ENCODE assay signal across 21 cellular contexts in the genomic region with DNA sequence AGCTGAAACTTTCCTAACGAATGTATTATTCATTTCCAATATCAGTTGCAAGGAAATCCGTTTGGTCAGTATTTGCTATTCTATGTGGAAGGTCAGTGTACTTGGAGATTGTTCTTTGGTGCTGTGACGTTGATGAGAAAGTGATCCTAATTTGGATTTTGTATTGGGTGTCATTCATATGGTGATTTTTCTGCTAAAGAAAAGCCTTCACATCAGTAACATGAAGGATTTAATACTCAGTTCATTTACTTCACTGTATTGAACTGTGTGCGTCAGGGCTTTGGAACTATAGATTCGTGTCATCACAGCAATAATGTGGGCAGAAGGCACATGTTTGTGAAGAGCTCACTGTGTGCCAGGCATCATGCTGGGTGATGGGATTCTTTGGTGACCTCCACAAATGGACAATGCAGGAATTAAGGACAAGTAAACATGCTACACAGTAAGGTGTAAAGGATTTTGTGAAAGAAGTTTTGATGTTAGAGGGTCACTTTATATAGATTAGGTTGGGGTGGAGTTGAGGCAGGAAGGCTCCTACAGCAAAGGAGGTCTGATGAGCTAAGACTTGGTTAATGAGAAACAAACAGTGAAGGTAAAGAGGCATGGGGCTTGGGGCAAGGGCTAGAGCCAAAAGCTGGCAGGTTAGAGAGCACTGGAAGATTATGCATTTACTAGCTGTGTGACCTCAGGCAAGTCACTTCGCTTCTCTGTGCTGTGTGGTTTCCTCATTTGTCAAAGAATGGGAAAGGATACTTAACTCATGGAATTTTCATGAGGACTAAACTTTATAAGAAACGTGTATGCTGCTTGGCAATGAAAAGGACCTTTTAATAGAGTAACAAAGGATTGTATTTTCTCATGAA. TPM values are rescaled to one million over a fixed set of nuclear protein-coding genes. Genes with fewer than 3 reads are reported as not detected.
DNase-seq lines count a peak whose midpoint lies in the region; ATAC-seq, FAIRE-seq and TF ChIP-seq lines count a peak whose summit lies in the region.
"Had no signal": no experiment of that assay in that cellular context is flagged by ENCODE, and none has a peak within 500 bp of the region (broad histone marks: within the 10 kb centered on the region; RNA-seq: fewer than 3 reads in every experiment).

No MANE protein-coding gene starts in this region.

- BruUV-seq in GM12878 (replicated peaks; lab: Mats Ljungman, UMichigan): TSS peak; percentile 2

- H3K4me3 ChIP-seq in HUES48 (ENCODE audit: low read depth, low read length): no peak overlapping the region
- H3K4me3 ChIP-seq in GM12878: peak overlapping the region; percentile 43; the same call in 1 of the 2 replicates
- H3K4me3 ChIP-seq: tibial nerve had no signal

- no peak overlapping the region for H2AFZ ChIP-seq in GM12878 (ENCODE audit: control insufficient read depth, low read depth, low read length)

- H3K9me3 ChIP-seq in HUES48 (ENCODE audit: control insufficient read depth, insufficient read depth, low read length) (no peaks in the 10 kb centered on the region), GM12878 (replicated peaks; ENCODE audit: control insufficient read depth, insufficient read depth, low read length) (no peaks in the 10 kb centered on the region)
- H3K9me3 ChIP-seq: tibial nerve had no signal

- DNase-seq in activated naive CD4-positive, alpha-beta T cell treated with anti-CD3 and anti-CD28 coated beads, Interleukin-2, amount 10 ng/mL, durations not matched to agents 7 days and 5 days: no peak
- no peak for DNase-seq in GM12878 (ENCODE audit: low read depth, low spot score)
- DNase-seq in stimulated activated effector memory CD8-positive, alpha-beta T cell treated with anti-CD3 and anti-CD28 coated beads, Interleukin-12 subunit alpha, Interleukin-12 subunit beta, amount 100 ng/mL, for 72 hours (ENCODE audit: low spot score in 2 of 2): no peak
- DNase-seq in occipital lobe (lab: John Stamatoyannopoulos, UW): no peak
- no peak for DNase-seq in GM03348 (ENCODE audit: low spot score)
- DNase-seq: activated T-cell treated with anti-CD3 and anti-CD28 coated beads, Interleukin-2, amount 50 U/mL, for 1 hour; CD8-positive, alpha-beta T cell; DMS79 treated with DMSO at 0.1 percent for 48 hours; foreskin melanocyte; kidney glomerular epithelial cell; midbrain; NCI-H2227 treated with DMSO at 0.1 percent for 48 hours; retina; SW 1271 had no signal

- CTCF ChIA-PET in activated naive CD4-positive, alpha-beta T cell treated with anti-CD3 and anti-CD28 coated beads, Interleukin-2, amount 10 ng/mL, durations not matched to agents 7 days and 5 days (lab: Charles Lee): no interaction called here
- CTCF ChIA-PET in GM12878 (lab: Yijun Ruan, JAX): interaction anchor here (0.8 to 1.6 kb wide), 3 partner anchors 9 to 225 kb away, joined by 4 to 5 read pairs (median 4); no protein-coding TSS in a partner anchor

- peak overlapping the region; percentile 25 for H3K27ac ChIP-seq in HUES48 (ENCODE audit: low read depth, low read length)
- H3K27ac ChIP-seq in GM12878 (ENCODE audit: control insufficient read depth, insufficient read depth): no peak overlapping the region
- H3K27ac ChIP-seq: epithelial cell of prostate, RWPE1, tibial nerve had no signal

- SMC1A ChIA-PET in GM12878 (lab: Charles Lee; ENCODE audit: uncharacterized antibody, unreplicated experiment): interaction anchor here (0.6 to 4.3 kb wide), 13 partner anchors 9 to 223 kb away, joined by 3 to 26 read pairs (median 4); no protein-coding TSS in a partner anchor

- H3K9ac ChIP-seq in HUES48 (ENCODE audit: low read depth, low read length): no peak overlapping the region
- no peak overlapping the region for H3K9ac ChIP-seq in GM12878 (ENCODE audit: control insufficient read depth, insufficient read depth, low read length)

- H3K27me3 ChIP-seq in HUES48 (ENCODE audit: control insufficient read depth, insufficient read depth, low read length): no peaks in the 10 kb centered on the region
- H3K27me3 ChIP-seq in GM12878 (replicated peaks in 1 of 2; ENCODE audit: control insufficient read depth in 2 of 2, insufficient read depth in 2 of 2, low read length in 1 of 2): no peaks in the 10 kb centered on the region
- H3K27me3 ChIP-seq: tibial nerve had no signal

- intact Hi-C loops in GM12878 (cut with micrococcal nuclease; ENCODE audit: unreplicated experiment): no loop called here

- peaks cover 4% of the 10 kb centered on the region for H3K36me3 Mint-ChIP-seq in activated naive CD4-positive, alpha-beta T cell treated with anti-CD3 and anti-CD28 coated beads, Interleukin-2, amount 50 U/mL, for 24 hours
- peaks cover 27% of the 10 kb centered on the region for H3K36me3 Mint-ChIP-seq in activated naive CD4-positive, alpha-beta T cell treated with anti-CD3 and anti-CD28 coated beads, Interleukin-2, amount 10 ng/mL, durations not matched to agents 7 days and 5 days
- peaks cover 21% of the 10 kb centered on the region for H3K36me3 Mint-ChIP-seq in stimulated activated effector memory CD8-positive, alpha-beta T cell treated with anti-CD3 and anti-CD28 coated beads, Interleukin-12 subunit alpha, Interleukin-12 subunit beta, amount 100 ng/mL, for 72 hours

- H4K20me1 ChIP-seq in GM12878 (ENCODE audit: control insufficient read depth, insufficient read depth): peaks cover 3% of the 10 kb centered on the region

- peak overlapping the region; percentile 47; the same call in 1 of the 2 replicates for H3K4me2 ChIP-seq in GM12878 (ENCODE audit: control insufficient read depth, insufficient read depth)

- H3K36me3 ChIP-seq in HUES48 (ENCODE audit: control insufficient read depth, insufficient read depth, low read length) (peaks cover 11% of the 10 kb centered on the region), GM12878 (ENCODE audit: control insufficient read depth in 2 of 2, insufficient read depth in 2 of 2, low read length in 1 of 2) (peaks cover 0 to 3% of the 10 kb centered on the region in 2 experiments; a peak in 2 of 4 replicates)
- H3K36me3 ChIP-seq: tibial nerve had no signal

- H3K9me3 Mint-ChIP-seq in activated naive CD4-positive, alpha-beta T cell treated with anti-CD3 and anti-CD28 coated beads, Interleukin-2, amount 50 U/mL, for 24 hours: no peaks in the 10 kb centered on the region
- no peaks in the 10 kb centered on the region for H3K9me3 Mint-ChIP-seq in activated naive CD4-positive, alpha-beta T cell treated with anti-CD3 and anti-CD28 coated beads, Interleukin-2, amount 10 ng/mL, durations not matched to agents 7 days and 5 days
- no peaks in the 10 kb centered on the region for H3K9me3 Mint-ChIP-seq in stimulated activated effector memory CD8-positive, alpha-beta T cell treated with anti-CD3 and anti-CD28 coated beads, Interleukin-12 subunit alpha, Interleukin-12 subunit beta, amount 100 ng/mL, for 72 hours
- H3K9me3 Mint-ChIP-seq: CD8-positive, alpha-beta T cell; dendritic cell treated with granulocyte-macrophage colony-stimulating factor and Interleukin-4, amounts not matched to agents 40 ng/mL and 50 ng/mL, for 4 days had no signal

- TF ChIP-seq POLR2A in GM12878 (IDR thresholded peaks at IDR 0.05; ENCODE audit: low read depth, low read length): no peak

- H3K4me1 ChIP-seq in HUES48 (ENCODE audit: control insufficient read depth, insufficient read depth, low read length) (peaks cover 79% of the 10 kb centered on the region), GM12878 (ENCODE audit: control insufficient read depth, insufficient read depth, low read length) (peaks cover 33% of the 10 kb centered on the region)

- in situ Hi-C loops in GM12878 (cut with MboI): no loop called here

- peak overlapping the region; percentile 30 for H3K27ac Mint-ChIP-seq in activated naive CD4-positive, alpha-beta T cell treated with anti-CD3 and anti-CD28 coated beads, Interleukin-2, amount 50 U/mL, for 24 hours
- H3K27ac Mint-ChIP-seq in activated naive CD4-positive, alpha-beta T cell treated with anti-CD3 and anti-CD28 coated beads, Interleukin-2, amount 10 ng/mL, durations not matched to agents 7 days and 5 days: no peak overlapping the region
- no peak overlapping the region for H3K27ac Mint-ChIP-seq in stimulated activated effector memory CD8-positive, alpha-beta T cell treated with anti-CD3 and anti-CD28 coated beads, Interleukin-12 subunit alpha, Interleukin-12 subunit beta, amount 100 ng/mL, for 72 hours
- H3K27ac Mint-ChIP-seq: CD8-positive, alpha-beta T cell; dendritic cell treated with granulocyte-macrophage colony-stimulating factor and Interleukin-4, amounts not matched to agents 40 ng/mL and 50 ng/mL, for 4 days had no signal

- no peak for TF ChIP-seq RAD21 in GM12878 (IDR thresholded peaks at IDR 0.05; ENCODE audit: insufficient read depth, low read depth, low read length)

- no peak for TF ChIP-seq EP300 in GM12878 (IDR thresholded peaks at IDR 0.05; ENCODE audit: borderline replicate concordance in 1 of 2, control insufficient read depth in 1 of 2, low read depth in 2 of 2, low read length in 2 of 2)

- peak; percentile 41 for ATAC-seq in GM12878
- peak; percentile 60 for ATAC-seq in stimulated activated effector memory CD8-positive, alpha-beta T cell treated with anti-CD3 and anti-CD28 coated beads, Interleukin-12 subunit alpha, Interleukin-12 subunit beta, amount 100 ng/mL, for 72 hours
- no peak for ATAC-seq in GM21528 (IDR thresholded peaks at IDR 0.05; ENCODE audit: low FRiP score, unreplicated experiment)
- ATAC-seq: CD8-positive, alpha-beta T cell had no signal

- no peak for FAIRE-seq in GM12878 (lab: Jason Lieb, UNC)

- RAD21 ChIA-PET in GM12878 (lab: Charles Lee; ENCODE audit: unreplicated experiment): interaction anchor here (0.5 to 1.7 kb wide), 12 partner anchors 9 to 164 kb away, joined by 3 to 8 read pairs (median 4); no protein-coding TSS in a partner anchor

- WGBS in GM12878 (ENCODE audit: insufficient coverage, insufficient replicate concordance, low lambda C conversion rate, missing lambda C conversion rate): 69% methylated on average over 7 of the region's 7 CpGs

- H3K4me3 Mint-ChIP-seq in activated naive CD4-positive, alpha-beta T cell treated with anti-CD3 and anti-CD28 coated beads, Interleukin-2, amount 50 U/mL, for 24 hours: no peak overlapping the region
- no peak overlapping the region for H3K4me3 Mint-ChIP-seq in activated naive CD4-positive, alpha-beta T cell treated with anti-CD3 and anti-CD28 coated beads, Interleukin-2, amount 10 ng/mL, durations not matched to agents 7 days and 5 days
- H3K4me3 Mint-ChIP-seq in stimulated activated effector memory CD8-positive, alpha-beta T cell treated with anti-CD3 and anti-CD28 coated beads, Interleukin-12 subunit alpha, Interleukin-12 subunit beta, amount 100 ng/mL, for 72 hours: no peak overlapping the region
- H3K4me3 Mint-ChIP-seq: CD8-positive, alpha-beta T cell; dendritic cell treated with granulocyte-macrophage colony-stimulating factor and Interleukin-4, amounts not matched to agents 40 ng/mL and 50 ng/mL, for 4 days had no signal

- H3K79me2 ChIP-seq in GM12878 (ENCODE audit: control insufficient read depth, insufficient read depth, low read length): peaks cover 100% of the 10 kb centered on the region

- POLR2A ChIA-PET in GM12878 (lab: Charles Lee): interaction anchor here (1.3 to 1.5 kb wide), 2 partner anchors 9 to 69 kb away, joined by 3 to 5 read pairs; no protein-coding TSS in a partner anchor

- no peaks in the 10 kb centered on the region for H3K27me3 Mint-ChIP-seq in activated naive CD4-positive, alpha-beta T cell treated with anti-CD3 and anti-CD28 coated beads, Interleukin-2, amount 50 U/mL, for 24 hours
- H3K27me3 Mint-ChIP-seq in activated naive CD4-positive, alpha-beta T cell treated with anti-CD3 and anti-CD28 coated beads, Interleukin-2, amount 10 ng/mL, durations not matched to agents 7 days and 5 days: no peaks in the 10 kb centered on the region
- H3K27me3 Mint-ChIP-seq: dendritic cell treated with granulocyte-macrophage colony-stimulating factor and Interleukin-4, amounts not matched to agents 40 ng/mL and 50 ng/mL, for 4 days had no signal

- TF ChIP-seq CTCF in GM12878 (IDR thresholded peaks at IDR 0.05 in 2 of 3, conservative IDR thresholded peaks at IDR 0.05 in 1 of 3; ENCODE audit: control insufficient read depth in 2 of 3, extremely low read depth in 1 of 3, insufficient read depth in 1 of 3, low read depth in 3 of 3, low read length in 3 of 3): no peak

- peaks cover 95% of the 10 kb centered on the region for H3K4me1 Mint-ChIP-seq in activated naive CD4-positive, alpha-beta T cell treated with anti-CD3 and anti-CD28 coated beads, Interleukin-2, amount 50 U/mL, for 24 hours
- H3K4me1 Mint-ChIP-seq in activated naive CD4-positive, alpha-beta T cell treated with anti-CD3 and anti-CD28 coated beads, Interleukin-2, amount 10 ng/mL, durations not matched to agents 7 days and 5 days: peaks cover 40% of the 10 kb centered on the region
- peaks cover 77% of the 10 kb centered on the region for H3K4me1 Mint-ChIP-seq in stimulated activated effector memory CD8-positive, alpha-beta T cell treated with anti-CD3 and anti-CD28 coated beads, Interleukin-12 subunit alpha, Interleukin-12 subunit beta, amount 100 ng/mL, for 72 hours

RNA-seq across cellular contexts. Expression of a gene that starts 12.1 kb away (rescaled TPM):
- 1,061 and 1,083 TPM in 2 replicates for total RNA-seq in GM12878 (2013; cell fraction: nucleolus; rRNA removed)
- 68.0 and 68.8 TPM in 2 replicates for total RNA-seq in GM12878 (2014; rRNA removed)
- total RNA-seq in GM12878 (2014; rRNA removed; fragmentation: Illumina TruSeq; extraction: Trizol): 73.7 and 80.8 TPM in 2 replicates
- 116 and 133 TPM in 2 replicates for total RNA-seq in GM12878 (2021)
- polyA plus RNA-seq in GM12878 (2011; ENCODE audit: low read depth): 28.7 TPM
- polyA plus RNA-seq in GM12878 (2011; rRNA removed): 21.3 and 24.7 TPM in 2 replicates
- polyA plus RNA-seq in GM12878 (2011; cell fraction: cytosol; rRNA removed): 21.4 and 24.5 TPM in 2 replicates
- polyA plus RNA-seq in GM12878 (2011; cell fraction: nucleus; rRNA removed): 69.4 and 82.0 TPM in 2 replicates
- polyA plus RNA-seq in GM12878 (2012): 43.0 and 45.3 TPM in 2 replicates
- polyA plus RNA-seq in GM12878 (2014; fragmentation: Illumina TruSeq; extraction: Trizol): 59.2 and 69.9 TPM in 2 replicates
- 10 to 100 TPM; 37.7 to 73.9 TPM for polyA plus RNA-seq in GM12878 (2014; fragmentation: Nextera tagmentation; extraction: Ambion mirVana)
- 50.0 and 59.1 TPM in 2 replicates for polyA plus RNA-seq in GM12878 (2014; rRNA removed)
- 10 to 100 TPM; 32.4 to 39.1 TPM for polyA plus RNA-seq in GM12878 (2016; fragmentation: Nextera tagmentation; extraction: Ambion mirVana)
- 124 and 158 TPM in 2 replicates for polyA minus RNA-seq in GM12878 (2011; rRNA and poly(A)+ RNA removed)
- polyA minus RNA-seq in GM12878 (2011; cell fraction: cytosol; rRNA and poly(A)+ RNA removed): 32.6 and 38.9 TPM in 2 replicates
- polyA minus RNA-seq in GM12878 (2011; cell fraction: nucleus; rRNA and poly(A)+ RNA removed): 206 and 401 TPM in 2 replicates
- total RNA-seq in occipital lobe: 95.8 TPM
